Comparison of ENCODE assay signal across 1 cellular context in the genomic region with DNA sequence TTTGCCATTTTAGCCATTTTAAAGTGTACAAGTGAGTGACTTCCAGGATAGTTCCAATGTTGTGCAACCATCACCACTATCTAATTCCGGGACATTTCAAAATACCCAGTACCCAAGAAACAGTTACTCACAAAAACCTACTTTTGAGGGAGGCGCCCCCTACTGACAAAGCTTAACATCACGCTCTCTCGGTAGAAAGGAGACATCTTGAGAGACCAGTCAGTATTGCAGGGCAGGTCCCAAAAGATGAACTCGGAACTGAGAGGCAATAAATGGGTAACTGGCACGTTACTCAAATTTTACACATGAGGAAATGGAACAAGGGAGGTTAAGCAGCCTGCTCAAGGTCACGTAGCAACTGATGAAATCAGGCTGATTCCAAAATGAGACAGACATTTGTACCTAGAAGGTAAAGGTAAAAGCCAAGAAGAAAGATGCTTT.
TF ChIP-seq lines count a peak whose summit lies in the region.

No MANE protein-coding gene starts in this region.

TF ChIP-seq in HepG2, 621 proteins besides CTCF, POLR2A, EP300 and RAD21 (continued from another document):
- TF ChIP-seq, protein P1, sequence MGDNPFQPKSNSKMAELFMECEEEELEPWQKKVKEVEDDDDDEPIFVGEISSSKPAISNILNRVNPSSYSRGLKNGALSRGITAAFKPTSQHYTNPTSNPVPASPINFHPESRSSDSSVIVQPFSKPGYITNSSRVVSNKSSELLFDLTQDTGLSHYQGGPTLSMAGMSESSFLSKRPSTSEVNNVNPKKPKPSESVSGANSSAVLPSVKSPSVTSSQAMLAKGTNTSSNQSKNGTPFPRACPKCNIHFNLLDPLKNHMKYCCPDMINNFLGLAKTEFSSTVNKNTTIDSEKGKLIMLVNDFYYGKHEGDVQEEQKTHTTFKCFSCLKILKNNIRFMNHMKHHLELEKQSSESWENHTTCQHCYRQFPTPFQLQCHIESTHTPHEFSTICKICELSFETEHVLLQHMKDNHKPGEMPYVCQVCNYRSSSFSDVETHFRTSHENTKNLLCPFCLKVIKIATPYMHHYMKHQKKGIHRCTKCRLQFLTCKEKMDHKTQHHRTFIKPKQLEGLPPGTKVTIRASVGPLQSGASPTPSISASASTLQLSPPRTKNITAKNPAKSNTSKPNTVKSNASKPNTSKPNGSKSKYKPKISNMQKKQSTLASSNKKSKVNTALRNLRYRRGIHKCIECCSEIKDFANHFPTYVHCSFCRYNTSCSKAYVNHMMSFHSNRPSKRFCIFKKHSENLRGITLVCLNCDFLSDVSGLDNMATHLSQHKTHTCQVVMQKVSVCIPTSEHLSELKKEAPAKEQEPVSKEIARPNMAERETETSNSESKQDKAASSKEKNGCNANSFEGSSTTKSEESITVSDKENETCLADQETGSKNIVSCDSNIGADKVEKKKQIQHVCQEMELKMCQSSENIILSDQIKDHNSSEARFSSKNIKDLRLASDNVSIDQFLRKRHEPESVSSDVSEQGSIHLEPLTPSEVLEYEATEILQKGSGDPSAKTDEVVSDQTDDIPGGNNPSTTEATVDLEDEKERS (CRISPR knock-in tag; IDR thresholded peaks at IDR 0.05): no peak
- peak; percentile 76 for TF ChIP-seq SMC3 (IDR thresholded peaks at IDR 0.05; ENCODE audit: low read length)
- TF ChIP-seq ZNF644 (CRISPR knock-in tag; IDR thresholded peaks at IDR 0.05; ENCODE audit: low read depth): peak; percentile 57; the same call in 1 of the 2 replicates
- TF ChIP-seq, protein P2, sequence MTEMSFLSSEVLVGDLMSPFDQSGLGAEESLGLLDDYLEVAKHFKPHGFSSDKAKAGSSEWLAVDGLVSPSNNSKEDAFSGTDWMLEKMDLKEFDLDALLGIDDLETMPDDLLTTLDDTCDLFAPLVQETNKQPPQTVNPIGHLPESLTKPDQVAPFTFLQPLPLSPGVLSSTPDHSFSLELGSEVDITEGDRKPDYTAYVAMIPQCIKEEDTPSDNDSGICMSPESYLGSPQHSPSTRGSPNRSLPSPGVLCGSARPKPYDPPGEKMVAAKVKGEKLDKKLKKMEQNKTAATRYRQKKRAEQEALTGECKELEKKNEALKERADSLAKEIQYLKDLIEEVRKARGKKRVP (CRISPR knock-in tag; IDR thresholded peaks at IDR 0.05): peak in 1 of 2 experiments; percentile 58; a peak in 2 of 4 replicates
- no peak for TF ChIP-seq MXI1 (IDR thresholded peaks at IDR 0.05; ENCODE audit: borderline replicate concordance, low read depth, low read length)
- TF ChIP-seq ZMYM4 (CRISPR knock-in tag; IDR thresholded peaks at IDR 0.05): peak; percentile 44
- peak; percentile 54 for TF ChIP-seq CEBPB (IDR thresholded peaks at IDR 0.05; ENCODE audit: borderline replicate concordance, low read depth, low read length)
- no peak for TF ChIP-seq CHD2 (IDR thresholded peaks at IDR 0.05; ENCODE audit: low read depth, low read length)
- TF ChIP-seq CEBPG (CRISPR knock-in tag; IDR thresholded peaks at IDR 0.05): peak; percentile 33; the same call in 1 of the 2 replicates
- peak; percentile 29 for TF ChIP-seq YY1 (IDR thresholded peaks at IDR 0.05; ENCODE audit: insufficient read depth, insufficient replicate concordance, low read depth, low read length)
- TF ChIP-seq GATAD2A (CRISPR knock-in tag; IDR thresholded peaks at IDR 0.05): peak; percentile 35; the same call in 1 of the 2 replicates
- peak; percentile 73 for TF ChIP-seq STAG1 (CRISPR knock-in tag; IDR thresholded peaks at IDR 0.05)
